In genomic region chr11:68436985-68437926, GRCh38 we compare ENCODE assay signal across 9 cellular contexts. TPM values are rescaled to one million over a fixed set of nuclear protein-coding genes. Genes with fewer than 3 reads are reported as not detected.
A peak's percentile ranks its signal among the peaks of the same experiment; 100 is the strongest.
DNase-seq lines count a peak whose midpoint lies in the region; ATAC-seq and TF ChIP-seq lines count a peak whose summit lies in the region.
"Had no signal": no experiment of that assay in that cellular context is flagged by ENCODE, and none has a peak within 500 bp of the region (broad histone marks: within the 10 kb centered on the region; RNA-seq: fewer than 3 reads in every experiment).

No MANE protein-coding gene starts in this region.

- TF ChIP-seq EP300 in upper lobe of left lung (IDR thresholded peaks at IDR 0.05) = no peak

- H3K9me3 ChIP-seq in right atrium auricular region = no peaks in the 10 kb centered on the region
- no peaks in the 10 kb centered on the region for H3K9me3 ChIP-seq in upper lobe of left lung
- H3K9me3 ChIP-seq: colonic mucosa had no signal

- H3K27me3 Mint-ChIP-seq in activated T-helper 2 cell treated with anti-CD3 and anti-CD28 coated beads, Interferon-gamma antibody, Interleukin-2, Interleukin-4, amounts not matched to agents 10 μg/mL and 5 μg/mL and 100 μg/mL, durations not matched to agents 14 hours and 24 hours and 36 hours (ENCODE audit: low read depth) = no peaks in the 10 kb centered on the region

- intact Hi-C loops in activated T-helper 2 cell treated with anti-CD3 and anti-CD28 coated beads, Interferon-gamma antibody, Interleukin-2, Interleukin-4, amounts not matched to agents 10 μg/mL and 5 μg/mL and 100 μg/mL, durations not matched to agents 14 hours and 24 hours and 36 hours (cut with micrococcal nuclease) = no loop called here

- H3K27ac ChIP-seq in right atrium auricular region (peak overlapping the region; percentile 63 to 81), upper lobe of left lung (peak overlapping the region; percentile 36 to 78 (median 46))
- H3K27ac ChIP-seq: colonic mucosa had no signal

- H3K9me3 Mint-ChIP-seq in activated T-helper 2 cell treated with anti-CD3 and anti-CD28 coated beads, Interferon-gamma antibody, Interleukin-2, Interleukin-4, amounts not matched to agents 10 μg/mL and 5 μg/mL and 100 μg/mL, durations not matched to agents 14 hours and 24 hours and 36 hours = no peaks in the 10 kb centered on the region

- peak in 1 of 2 donors; percentile 50 for TF ChIP-seq CTCF in right atrium auricular region (IDR thresholded peaks at IDR 0.05)
- TF ChIP-seq CTCF in upper lobe of left lung (IDR thresholded peaks at IDR 0.05) = no peak

- no peak overlapping the region for H3K4me3 Mint-ChIP-seq in activated T-helper 2 cell treated with anti-CD3 and anti-CD28 coated beads, Interferon-gamma antibody, Interleukin-2, Interleukin-4, amounts not matched to agents 10 μg/mL and 5 μg/mL and 100 μg/mL, durations not matched to agents 14 hours and 24 hours and 36 hours (ENCODE audit: low read depth)

- WGBS in upper lobe of left lung, 2 donors = 83 to 84% methylated on average over 17 to 25 of the region's 34 CpGs

- H3K4me3 ChIP-seq in right atrium auricular region = no peak overlapping the region
- H3K4me3 ChIP-seq in upper lobe of left lung = no peak overlapping the region
- H3K4me3 ChIP-seq: colonic mucosa had no signal

- peaks cover 0 to 55% of the 10 kb centered on the region in 2 donors for H3K4me1 ChIP-seq in right atrium auricular region
- H3K4me1 ChIP-seq in upper lobe of left lung = peaks cover 9 to 29% (median 14%) of the 10 kb centered on the region in 4 donors
- H3K4me1 ChIP-seq: colonic mucosa had no signal

- H3K27me3 ChIP-seq in right atrium auricular region (no peaks in the 10 kb centered on the region), upper lobe of left lung (no peaks in the 10 kb centered on the region)
- H3K27me3 ChIP-seq: colonic mucosa had no signal

- ATAC-seq in upper lobe of left lung (ENCODE audit: low FRiP score in 2 of 2) (peak; percentile 9 to 84), GM21360 (IDR thresholded peaks at IDR 0.05; ENCODE audit: unreplicated experiment) (no peak), GM21447 (IDR thresholded peaks at IDR 0.05; ENCODE audit: unreplicated experiment) (no peak), GM19023 (IDR thresholded peaks at IDR 0.05; ENCODE audit: unreplicated experiment) (no peak)

- DNase-seq in SIG-M5 treated with dmso at 0.1 percent for 504 hours (lab: John Stamatoyannopoulos, UW; ENCODE audit: unreplicated experiment) = peak; percentile 27
- no peak for DNase-seq in SIG-M5 (lab: John Stamatoyannopoulos, UW)
- no peak for DNase-seq in activated T-helper 2 cell treated with anti-CD3 and anti-CD28 coated beads, Interferon-gamma antibody, Interleukin-2, Interleukin-4, amounts not matched to agents 10 μg/mL and 5 μg/mL and 100 μg/mL, durations not matched to agents 14 hours and 24 hours and 36 hours (ENCODE audit: low spot score)
- peak; percentile 80 for DNase-seq in right atrium auricular region (ENCODE audit: low spot score)
- DNase-seq in upper lobe of left lung = peak in 1 of 2 donors; percentile 77
- DNase-seq: colonic mucosa had no signal

- peaks cover 66% of the 10 kb centered on the region for H3K36me3 ChIP-seq in right atrium auricular region
- H3K36me3 ChIP-seq in upper lobe of left lung = peaks cover 0 to 62% (median 33%) of the 10 kb centered on the region in 4 donors

- peak overlapping the region; percentile 21 for H3K27ac Mint-ChIP-seq in activated T-helper 2 cell treated with anti-CD3 and anti-CD28 coated beads, Interferon-gamma antibody, Interleukin-2, Interleukin-4, amounts not matched to agents 10 μg/mL and 5 μg/mL and 100 μg/mL, durations not matched to agents 14 hours and 24 hours and 36 hours

- TF ChIP-seq POLR2A in upper lobe of left lung (IDR thresholded peaks at IDR 0.05) = no peak

- H3K4me1 Mint-ChIP-seq in activated T-helper 2 cell treated with anti-CD3 and anti-CD28 coated beads, Interferon-gamma antibody, Interleukin-2, Interleukin-4, amounts not matched to agents 10 μg/mL and 5 μg/mL and 100 μg/mL, durations not matched to agents 14 hours and 24 hours and 36 hours (ENCODE audit: low read depth) = no peaks in the 10 kb centered on the region

- H3K36me3 Mint-ChIP-seq in activated T-helper 2 cell treated with anti-CD3 and anti-CD28 coated beads, Interferon-gamma antibody, Interleukin-2, Interleukin-4, amounts not matched to agents 10 μg/mL and 5 μg/mL and 100 μg/mL, durations not matched to agents 14 hours and 24 hours and 36 hours (ENCODE audit: low read depth) = no peaks in the 10 kb centered on the region

RNA-seq across cellular contexts. Expression of gene PPP6R3, which starts 23.3 kb away (rescaled TPM):
- total RNA-seq in activated T-helper 2 cell treated with anti-CD3 and anti-CD28 coated beads, Interferon-gamma antibody, Interleukin-2, Interleukin-4, amounts not matched to agents 10 μg/mL and 5 μg/mL and 100 μg/mL, durations not matched to agents 14 hours and 24 hours and 36 hours = 126 and 134 TPM in 2 replicates
- 10 to 100 TPM; 81.1 to 95.2 TPM for total RNA-seq in right atrium auricular region
- total RNA-seq in upper lobe of left lung = 100 to 1,000 TPM in 4 of 6 donors, 10 to 100 TPM in 2; 75.7 to 195 (median 114) TPM

Comparison
In these comparisons a context has a peak if more than half of its experiments do, and no peak if none do; other contexts are left out.
1. DNase-seq: peak in SIG-M5 treated with dmso at 0.1 percent for 504 hours (single experiment) and right atrium auricular region (single experiment); none in SIG-M5 (single experiment) and activated T-helper 2 cell treated with anti-CD3 and anti-CD28 coated beads, Interferon-gamma antibody, Interleukin-2, Interleukin-4, amounts not matched to agents 10 μg/mL and 5 μg/mL and 100 μg/mL, durations not matched to agents 14 hours and 24 hours and 36 hours (single experiment).
2. ATAC-seq: peak in upper lobe of left lung (2 of 2); none in GM21360 (single experiment), GM21447 (single experiment) and GM19023 (single experiment).